In the genomic region with DNA sequence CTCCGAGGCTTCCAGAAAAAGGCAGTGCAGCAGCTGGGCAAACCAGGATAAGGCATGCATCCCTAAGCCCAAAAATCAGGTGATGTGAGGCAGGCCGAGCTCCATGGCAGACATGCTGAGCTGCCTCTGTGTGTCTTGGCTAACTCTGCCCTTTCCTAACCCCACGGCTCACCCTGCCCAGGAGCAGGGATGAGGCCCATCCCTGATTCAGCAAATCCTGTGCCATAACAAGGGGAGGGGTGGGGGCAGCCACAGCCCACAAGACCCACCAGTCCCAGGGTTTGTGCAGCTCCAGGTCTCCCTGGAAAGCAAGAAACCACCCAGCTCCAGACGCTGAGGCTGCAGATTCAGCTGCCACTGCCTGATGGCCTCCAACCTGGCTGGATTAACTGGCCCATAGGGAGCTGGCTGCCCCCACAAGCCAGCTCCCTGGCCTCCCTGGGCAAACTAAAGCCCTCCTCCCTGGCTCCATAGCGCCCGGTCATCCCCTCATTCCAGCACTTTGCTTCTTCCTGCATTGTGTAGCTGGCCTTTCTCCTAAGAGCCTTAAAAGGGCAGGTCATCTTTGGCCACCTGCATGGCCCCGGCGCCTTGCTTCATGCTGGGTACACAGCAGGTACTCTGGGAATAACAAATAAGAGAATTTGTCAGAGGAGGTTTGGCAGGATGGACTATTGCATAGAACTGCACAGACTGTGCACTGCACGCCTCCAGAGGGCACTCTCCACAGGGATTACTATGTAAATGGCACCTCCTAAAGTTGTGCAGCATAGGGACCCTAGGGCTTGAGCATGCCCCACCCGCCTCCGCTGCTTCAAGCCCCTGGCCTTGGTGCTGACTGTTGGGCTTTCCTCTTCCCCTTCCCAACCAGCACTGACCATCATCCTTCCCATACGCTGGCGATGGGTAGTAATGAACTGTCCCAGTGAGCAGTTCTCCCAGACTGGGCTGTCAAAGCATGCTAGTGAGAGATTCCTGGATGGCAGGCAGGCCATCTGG, we compare ENCODE assay signal across 8 cellular contexts. TPM values are rescaled to one million over a fixed set of nuclear protein-coding genes. Genes with fewer than 3 reads are reported as not detected.
DNase-seq lines count a peak whose midpoint lies in the region; ATAC-seq and TF ChIP-seq lines count a peak whose summit lies in the region.

No MANE protein-coding gene starts in this region.

- no CpG with 5 or more reads among the region's 13 CpGs for WGBS in H9 (ENCODE audit: extremely low coverage, insufficient read length, low lambda C conversion rate)
- 72 to 77% methylated on average over 3 to 4 of the region's 13 CpGs for WGBS in esophagus squamous epithelium, 2 donors

- no peak overlapping the region for H2AK5ac ChIP-seq in H9 (ENCODE audit: insufficient read length, low read length)

- H3K27ac ChIP-seq in H9 (ENCODE audit: insufficient read length, low read depth, low read length), result no peak overlapping the region
- no peak overlapping the region for H3K27ac ChIP-seq in CD8-positive, alpha-beta memory T cell (ENCODE audit: low read depth, low read length)
- no peak overlapping the region for H3K27ac ChIP-seq in esophagus squamous epithelium

- no peak overlapping the region for H2BK5ac ChIP-seq in H9 (ENCODE audit: insufficient read length, low read length)

- no peak overlapping the region for H3K4me3 ChIP-seq in BE2C (ENCODE audit: low read depth, low read length)
- H3K4me3 ChIP-seq in CD8-positive, alpha-beta memory T cell (ENCODE audit: low read length), result no peak overlapping the region
- H3K4me3 ChIP-seq in esophagus squamous epithelium, result no peak overlapping the region

- H4K91ac ChIP-seq in H9 (ENCODE audit: insufficient read length, low read depth, low read length), result no peak overlapping the region

- no peak overlapping the region for H2BK12ac ChIP-seq in H9 (ENCODE audit: insufficient read length, low read depth, low read length)

- no peak overlapping the region for H4K8ac ChIP-seq in H9 (replicated peaks; ENCODE audit: insufficient read length, low read depth, low read length)

- no peak overlapping the region for H3K9ac ChIP-seq in H9 (ENCODE audit: extremely low read depth, insufficient read length, low read length)

- H3K18ac ChIP-seq in H9 (ENCODE audit: insufficient read length, low read depth, low read length), result no peak overlapping the region

- peaks cover 3% of the 10 kb centered on the region; the same call in 1 of the 2 replicates for H3K27me3 Mint-ChIP-seq in H9 (ENCODE audit: low read depth)
- H3K27me3 Mint-ChIP-seq in CD8-positive, alpha-beta memory T cell, result peaks cover 0 to 2% of the 10 kb centered on the region in 2 donors

- no peaks in the 10 kb centered on the region for H3K36me3 ChIP-seq in BE2C
- H3K36me3 ChIP-seq in CD8-positive, alpha-beta memory T cell (ENCODE audit: insufficient read depth, low read length), result no peaks in the 10 kb centered on the region
- H3K36me3 ChIP-seq in esophagus squamous epithelium, result no peaks in the 10 kb centered on the region

- peak overlapping the region in 2 of 3 experiments; percentile 38 to 63; a peak in 2 of 7 replicates for H3K27ac Mint-ChIP-seq in H9
- no peak overlapping the region for H3K27ac Mint-ChIP-seq in CD8-positive, alpha-beta memory T cell

- POLR2A ChIA-PET in CD8-positive, alpha-beta memory T cell (lab: Charles Lee), result no interaction called here

- H3K36me3 Mint-ChIP-seq in H9 (ENCODE audit: insufficient read depth in 1 of 3, low read depth in 3 of 3), result 0 out of 7 replicates have a peak, but pooled peaks cover 0 to 4% (median 1%) of the 10 kb centered on the region in 3 experiments
- no peaks in the 10 kb centered on the region for H3K36me3 Mint-ChIP-seq in CD8-positive, alpha-beta memory T cell

- H2BK15ac ChIP-seq in H9 (ENCODE audit: low read depth, low read length), result no peak overlapping the region

- no peaks in the 10 kb centered on the region for H3K27me3 ChIP-seq in BE2C
- no peaks in the 10 kb centered on the region for H3K27me3 ChIP-seq in H9 (ENCODE audit: insufficient read depth, low read length)
- H3K27me3 ChIP-seq in CD8-positive, alpha-beta memory T cell (ENCODE audit: insufficient read depth, low read length, poor library complexity, severe bottlenecking), result no peaks in the 10 kb centered on the region
- H3K27me3 ChIP-seq in esophagus squamous epithelium, result no peaks in the 10 kb centered on the region

- H3K79me2 ChIP-seq in H9 (ENCODE audit: insufficient read depth, low read length), result no peaks in the 10 kb centered on the region

- no peaks in the 10 kb centered on the region for H3K9me3 Mint-ChIP-seq in H9
- no peaks in the 10 kb centered on the region for H3K9me3 Mint-ChIP-seq in CD8-positive, alpha-beta memory T cell

- no peak overlapping the region for H3K14ac ChIP-seq in H9 (ENCODE audit: insufficient read depth, low read length)

- ATAC-seq in SK-N-SH treated with all-trans-retinoic acid at 6 μM for 48 hours (peak; percentile 81), left ventricle myocardium superior (peak; percentile 51), HG02623 (IDR thresholded peaks at IDR 0.05; ENCODE audit: unreplicated experiment) (no peak)

- no peak overlapping the region for H3K23ac ChIP-seq in H9 (ENCODE audit: insufficient read length, low read depth, low read length)

- no peaks in the 10 kb centered on the region for H3K23me2 ChIP-seq in H9 (ENCODE audit: insufficient read length, low read depth, low read length, poor library complexity, severe bottlenecking)

- H2BK120ac ChIP-seq in H9 (ENCODE audit: low read depth, low read length, poor library complexity, severe bottlenecking), result no peak overlapping the region

- TF ChIP-seq POLR2A in esophagus squamous epithelium (IDR thresholded peaks at IDR 0.05), result no peak

- H2BK20ac ChIP-seq in H9 (ENCODE audit: low read depth, low read length, poor library complexity, severe bottlenecking), result no peak overlapping the region

- no peak overlapping the region for H3K4ac ChIP-seq in H9 (ENCODE audit: low read depth, low read length)

- H4K20me1 ChIP-seq in H9 (ENCODE audit: control insufficient read depth, insufficient read depth, insufficient read length), result no peaks in the 10 kb centered on the region

- CTCF ChIA-PET in CD8-positive, alpha-beta memory T cell (lab: Charles Lee), result no interaction called here

- DNase-seq in BE2C (peak; percentile 37), H9 (peak; percentile 73), left ventricle myocardium superior (no peak), mucosa of gallbladder (ENCODE audit: low spot score) (no peak), esophagus squamous epithelium (lab: John Stamatoyannopoulos, UW) (no peak)
- no peak for DNase-seq in CD8-positive, alpha-beta memory T cell

- H3K4me2 ChIP-seq in H9 (ENCODE audit: insufficient read depth, insufficient read length, low read length), result no peak overlapping the region

- peaks cover 57 to 75% of the 10 kb centered on the region in 2 experiments for H3K4me1 Mint-ChIP-seq in H9
- peaks cover 0 to 4% (median 3%) of the 10 kb centered on the region in 3 donors for H3K4me1 Mint-ChIP-seq in CD8-positive, alpha-beta memory T cell

- H4K5ac ChIP-seq in H9 (ENCODE audit: insufficient read length, low read depth, low read length), result no peak overlapping the region

- no peak overlapping the region for H3K56ac ChIP-seq in H9 (ENCODE audit: insufficient read length, low read depth, low read length)

- no peaks in the 10 kb centered on the region for H3K79me1 ChIP-seq in H9 (ENCODE audit: insufficient read depth, low read depth, low read length, poor library complexity, severe bottlenecking)

- no peak overlapping the region for H2AFZ ChIP-seq in H9 (ENCODE audit: low read length)

- H3K9me3 ChIP-seq in BE2C (no peaks in the 10 kb centered on the region), H9 (ENCODE audit: control insufficient read depth, low read depth, low read length) (no peaks in the 10 kb centered on the region), esophagus squamous epithelium (no peaks in the 10 kb centered on the region)
- H3K9me3 ChIP-seq in CD8-positive, alpha-beta memory T cell (ENCODE audit: low read length), result no peaks in the 10 kb centered on the region

- H3K4me3 Mint-ChIP-seq in H9, result no peak overlapping the region
- no peak overlapping the region for H3K4me3 Mint-ChIP-seq in CD8-positive, alpha-beta memory T cell

- intact Hi-C loops in left ventricle myocardium superior (cut with micrococcal nuclease) (no loop called here), esophagus squamous epithelium (cut with DNase I) (no loop called here)

- no peak overlapping the region for H3T11ph ChIP-seq in H9 (ENCODE audit: low read length)

- TF ChIP-seq CTCF in BE2C (IDR thresholded peaks at IDR 0.05; ENCODE audit: low read depth, low read length) (peak; percentile 56), H9 (conservative IDR thresholded peaks at IDR 0.05) (peak; percentile 64), esophagus squamous epithelium (IDR thresholded peaks at IDR 0.05) (peak in 2 of 6 experiments; percentile 12 to 31)

- H3K4me1 ChIP-seq in BE2C (no peaks in the 10 kb centered on the region), H9 (ENCODE audit: insufficient read depth, low read length) (no peaks in the 10 kb centered on the region; the same call in 1 of the 2 replicates), esophagus squamous epithelium (peaks cover 0 to 24% (median 6%) of the 10 kb centered on the region in 3 donors)
- H3K4me1 ChIP-seq in CD8-positive, alpha-beta memory T cell (ENCODE audit: insufficient read depth, low read length), result no peaks in the 10 kb centered on the region

TF ChIP-seq in SK-N-SH treated with all-trans-retinoic acid at 6 μM for 48 hours, 23 proteins besides CTCF, POLR2A, EP300 and RAD21:
- TF ChIP-seq ESRRG (CRISPR knock-in tag; IDR thresholded peaks at IDR 0.05), result no peak
- TF ChIP-seq BACH2 (CRISPR knock-in tag; IDR thresholded peaks at IDR 0.05; ENCODE audit: borderline replicate concordance), result no peak

RNA-seq across cellular contexts. Expression of a gene that starts 10.7 kb away (rescaled TPM):
- polyA plus RNA-seq in BE2C (2012; ENCODE audit: insufficient read depth, insufficient read length, low read depth), result 8.5 TPM
- total RNA-seq in H9 (2021) (15.4 and 15.9 TPM in 2 replicates), left ventricle myocardium superior (11.8 TPM), mucosa of gallbladder (9.3 TPM), esophagus squamous epithelium (10 to 100 TPM; 18.1 to 28.8 (median 25.7) TPM)
- total RNA-seq in CD8-positive, alpha-beta memory T cell, result under 1 TPM; 0.11 to 0.22 TPM
- 0.41 TPM for polyA plus RNA-seq in CD8-positive, alpha-beta memory T cell

Comparison
In these comparisons a context has a peak if more than half of its experiments do, and no peak if none do; other contexts are left out.
1. DNase-seq: peak in BE2C (single experiment) and H9 (single experiment); none in left ventricle myocardium superior (single experiment), mucosa of gallbladder (single experiment), CD8-positive, alpha-beta memory T cell (0 of 5) and esophagus squamous epithelium (single experiment).
2. H3K27ac Mint-ChIP-seq: peak in H9 (2 of 3); none in CD8-positive, alpha-beta memory T cell (0 of 8).